12 cellular contexts compared by ENCODE assay signal in genomic region chr1:239353536-239353935, GRCh38. TPM values are rescaled to one million over a fixed set of nuclear protein-coding genes. Genes with fewer than 3 reads are reported as not detected.
"Had no signal": no experiment of that assay in that cellular context is flagged by ENCODE, and none has a peak within 500 bp of the region (broad histone marks: within the 10 kb centered on the region; RNA-seq: fewer than 3 reads in every experiment).

No MANE protein-coding gene starts in this region.

- DNase-seq: activated CD4-positive, alpha-beta T cell treated with anti-CD3 and anti-CD28 coated beads for 1 hour; activated CD4-positive, alpha-beta T cell treated with anti-CD3 and anti-CD28 coated beads, Interleukin-2, amount 50 U/mL, for 4 hours; activated effector memory CD4-positive, alpha-beta T cell treated with anti-CD3 and anti-CD28 coated beads, Interleukin-2, amount 50 U/mL, for 16 hours; activated naive CD4-positive, alpha-beta T cell treated with anti-CD3 and anti-CD28 coated beads, Interleukin-2, amount 50 U/mL, for 16 hours; activated T-cell treated with anti-CD3 and anti-CD28 coated beads, Interleukin-2, amount 50 U/mL, for 72 hours; aorta; effector CD4-positive, alpha-beta T cell; mesenchymal stem cell; natural killer cell; stimulated activated CD4-positive, alpha-beta T cell treated with anti-CD3 and anti-CD28 coated beads, Interleukin-4, amount 100 ng/mL, for 24 hours; T-helper 2 cell; WERI-Rb-1 had no signal

RNA-seq across cellular contexts. Expression of gene CHRM3, which starts 32.8 kb away (rescaled TPM):
- total RNA-seq: natural killer cell had no signal
